ENCODE assay signal across 10 cellular contexts in genomic region chr15:78415284-78415683, GRCh38. TPM values are rescaled to one million over a fixed set of nuclear protein-coding genes. Genes with fewer than 3 reads are reported as not detected.
DNase-seq lines count a peak whose midpoint lies in the region; ATAC-seq and TF ChIP-seq lines count a peak whose summit lies in the region.
"Had no signal": no experiment of that assay in that cellular context is flagged by ENCODE, and none has a peak within 500 bp of the region (broad histone marks: within the 10 kb centered on the region; RNA-seq: fewer than 3 reads in every experiment).

No MANE protein-coding gene starts in this region.

- peaks cover 4% of the 10 kb centered on the region for H3K9me3 Mint-ChIP-seq in type B pancreatic cell
- H3K9me3 Mint-ChIP-seq in activated naive CD4-positive, alpha-beta T cell treated with anti-CD3 and anti-CD28 coated beads for 36 hours = no peaks in the 10 kb centered on the region

- TF ChIP-seq POLR2A in heart left ventricle (IDR thresholded peaks at IDR 0.05) = no peak

- TF ChIP-seq CTCF in heart left ventricle (IDR thresholded peaks at IDR 0.05) (peak in 3 of 12 donors; percentile 9 to 30 (median 17)), type B pancreatic cell (conservative IDR thresholded peaks at IDR 0.05) (peak; percentile 64)

- no peaks in the 10 kb centered on the region for H3K36me3 ChIP-seq in heart left ventricle
- H3K36me3 ChIP-seq: BLaER1 had no signal

- no peaks in the 10 kb centered on the region for H3K9me3 ChIP-seq in heart left ventricle
- H3K9me3 ChIP-seq: BLaER1 had no signal

- 62 to 83% (median 66%) methylated on average over 4 of the region's 4 CpGs for WGBS in heart left ventricle, 4 donors

- DNase-seq in Right ventricle myocardium superior (no peak), heart left ventricle (no peak), NCI-H526 treated with DMSO at 0.1 percent for 48 hours (lab: John Stamatoyannopoulos, UW) (peak; percentile 31), type B pancreatic cell (ENCODE audit: extremely low spot score, unreplicated experiment) (no peak)
- no peak for DNase-seq in activated naive CD4-positive, alpha-beta T cell treated with anti-CD3 and anti-CD28 coated beads for 36 hours
- DNase-seq: activated gamma-delta T cell had no signal

- H3K27me3 Mint-ChIP-seq in type B pancreatic cell = peaks cover 4% of the 10 kb centered on the region
- H3K27me3 Mint-ChIP-seq in activated naive CD4-positive, alpha-beta T cell treated with anti-CD3 and anti-CD28 coated beads for 36 hours (ENCODE audit: low read depth) = no peaks in the 10 kb centered on the region

- CTCF ChIA-PET in activated naive CD4-positive, alpha-beta T cell treated with anti-CD3 and anti-CD28 coated beads for 36 hours (lab: Charles Lee) = no interaction called here

- H3K27ac Mint-ChIP-seq in type B pancreatic cell = no peak overlapping the region
- H3K27ac Mint-ChIP-seq in activated naive CD4-positive, alpha-beta T cell treated with anti-CD3 and anti-CD28 coated beads for 36 hours = no peak overlapping the region

- H3K27me3 ChIP-seq in heart left ventricle = peaks cover 0 to 5% (median 0%) of the 10 kb centered on the region in 9 donors
- H3K27me3 ChIP-seq: BLaER1 had no signal

- no peaks in the 10 kb centered on the region for H3K36me3 Mint-ChIP-seq in type B pancreatic cell
- H3K36me3 Mint-ChIP-seq in activated naive CD4-positive, alpha-beta T cell treated with anti-CD3 and anti-CD28 coated beads for 36 hours (ENCODE audit: low read depth) = no peaks in the 10 kb centered on the region

- no peak overlapping the region for H3K4me3 ChIP-seq in heart left ventricle
- H3K4me3 ChIP-seq: BLaER1 had no signal

- H3K27ac ChIP-seq in heart left ventricle = no peak overlapping the region
- H3K27ac ChIP-seq: BLaER1 had no signal

- H3K4me1 Mint-ChIP-seq in type B pancreatic cell (ENCODE audit: unreplicated experiment) = peaks cover 49% of the 10 kb centered on the region
- H3K4me1 Mint-ChIP-seq in activated naive CD4-positive, alpha-beta T cell treated with anti-CD3 and anti-CD28 coated beads for 36 hours (ENCODE audit: low read depth) = no peaks in the 10 kb centered on the region

- intact Hi-C loops in Right ventricle myocardium superior (cut with DNase I) = no loop called here
- intact Hi-C loops in heart left ventricle (cut with DNase I) = loop anchor here in 2 of 10 donors (2.0 to 10.0 kb wide), 2 partner anchors 106 to 300 kb away; no protein-coding TSS in a partner anchor
- intact Hi-C loops in activated naive CD4-positive, alpha-beta T cell treated with anti-CD3 and anti-CD28 coated beads for 36 hours (cut with micrococcal nuclease) = loop anchor here (1.0 kb wide), 1 partner anchor 107 kb away; no protein-coding TSS in a partner anchor

- no peak overlapping the region for H3K4me3 Mint-ChIP-seq in type B pancreatic cell
- no peak overlapping the region for H3K4me3 Mint-ChIP-seq in activated naive CD4-positive, alpha-beta T cell treated with anti-CD3 and anti-CD28 coated beads for 36 hours

- H3K4me1 ChIP-seq in heart left ventricle = no peaks in the 10 kb centered on the region
- H3K4me1 ChIP-seq: BLaER1 had no signal

- ATAC-seq in Right ventricle myocardium superior (ENCODE audit: poor library complexity) (peak; percentile 34), heart left ventricle (no peak), esophagus mucosa (peak; percentile 58), GM18907 (IDR thresholded peaks at IDR 0.05; ENCODE audit: unreplicated experiment) (no peak), GM21619 (IDR thresholded peaks at IDR 0.05; ENCODE audit: unreplicated experiment) (no peak)

RNA-seq across cellular contexts. Expression of gene IREB2, which starts 22.7 kb away (rescaled TPM):
- 24.8 TPM for total RNA-seq in Right ventricle myocardium superior
- total RNA-seq in heart left ventricle = 10 to 100 TPM; 12.9 to 50.0 (median 30.0) TPM
- 10 to 100 TPM in 1 of 2 donors, 1 to 10 TPM in 1; 6.3 to 13.3 TPM for polyA plus RNA-seq in heart left ventricle
- total RNA-seq in esophagus mucosa = 33.0 TPM
- 76.9 and 83.8 TPM in 2 replicates for total RNA-seq in type B pancreatic cell (ENCODE audit: low replicate concordance)
- total RNA-seq in activated naive CD4-positive, alpha-beta T cell treated with anti-CD3 and anti-CD28 coated beads for 36 hours = 10 to 100 TPM; 47.6 to 51.7 TPM

Comparison
In these comparisons a context has a peak if more than half of its experiments do, and no peak if none do; other contexts are left out.
1. ATAC-seq: peak in Right ventricle myocardium superior (single experiment) and esophagus mucosa (single experiment); none in heart left ventricle (0 of 4), GM18907 (single experiment) and GM21619 (single experiment).